ENCODE assay signal across 13 cellular contexts in the genomic region with DNA sequence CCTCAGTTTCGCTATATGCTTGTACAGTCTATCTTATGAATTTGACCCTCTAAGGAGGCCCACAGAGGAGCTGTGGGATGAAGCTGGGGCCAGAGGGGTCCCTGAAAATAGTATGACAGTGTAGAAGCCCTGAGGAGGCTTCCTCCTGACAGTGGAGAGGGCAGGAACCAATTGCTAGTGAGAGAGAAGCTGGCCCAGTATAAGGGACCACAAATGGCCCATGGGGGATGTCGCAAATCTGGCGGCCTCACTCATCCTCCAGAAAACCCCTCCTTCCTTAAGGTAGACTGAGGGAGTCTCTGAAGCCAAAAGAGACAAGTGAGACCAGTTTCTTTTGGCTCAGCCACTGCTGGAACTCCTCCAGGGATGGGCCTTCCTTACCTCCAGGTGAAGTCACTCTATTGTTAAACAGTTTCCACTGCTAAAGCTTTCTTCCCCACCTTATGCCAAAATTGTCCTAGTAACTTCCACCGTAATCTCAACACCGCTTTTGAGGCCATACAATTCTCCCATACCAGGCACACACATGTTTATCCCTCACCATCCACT. TPM values are rescaled to one million over a fixed set of nuclear protein-coding genes. Genes with fewer than 3 reads are reported as not detected.
DNase-seq lines count a peak whose midpoint lies in the region; TF ChIP-seq lines count a peak whose summit lies in the region.
"Had no signal": no experiment of that assay in that cellular context is flagged by ENCODE, and none has a peak within 500 bp of the region (broad histone marks: within the 10 kb centered on the region; RNA-seq: fewer than 3 reads in every experiment).

No MANE protein-coding gene starts in this region.

- no peaks in the 10 kb centered on the region for H4K20me1 ChIP-seq in KMS-11 (ENCODE audit: insufficient read depth)

- H3K27me3 Mint-ChIP-seq in CD4-positive, alpha-beta memory T cell: no peaks in the 10 kb centered on the region

- TF ChIP-seq CTCF in KMS-11 (conservative IDR thresholded peaks at IDR 0.05; ENCODE audit: low read depth, low read length) (no peak), GM13977 (IDR thresholded peaks at IDR 0.05; ENCODE audit: extremely low read depth, insufficient read depth, missing control alignments) (no peak), GM20000 (IDR thresholded peaks at IDR 0.05; ENCODE audit: extremely low read depth, missing control alignments) (no peak)

- H3K27ac Mint-ChIP-seq in CD4-positive, alpha-beta memory T cell: peak overlapping the region; percentile 81 to 98 (median 95)

- H3K9me3 Mint-ChIP-seq in CD4-positive, alpha-beta memory T cell: no peaks in the 10 kb centered on the region

- H3K4me1 Mint-ChIP-seq in CD4-positive, alpha-beta memory T cell: peaks cover 80 to 100% (median 92%) of the 10 kb centered on the region in 4 donors

- no peak overlapping the region for H3K23ac ChIP-seq in trophoblast cell (ENCODE audit: low read length)

- no peak overlapping the region for H3K14ac ChIP-seq in trophoblast cell (ENCODE audit: low read length)

- H3K9me3 ChIP-seq in CD4-positive, alpha-beta memory T cell (ENCODE audit: control insufficient read depth in 1 of 2, low read length in 2 of 2): no peaks in the 10 kb centered on the region
- H3K9me3 ChIP-seq in trophoblast cell (ENCODE audit: insufficient read depth, low read depth, low read length): no peaks in the 10 kb centered on the region

- peaks cover 5% of the 10 kb centered on the region for H3K36me3 ChIP-seq in CD4-positive, alpha-beta memory T cell (ENCODE audit: insufficient read depth, low read length)
- H3K36me3 ChIP-seq in KMS-11 (ENCODE audit: insufficient read depth): no peaks in the 10 kb centered on the region
- H3K36me3 ChIP-seq in trophoblast cell (ENCODE audit: control insufficient read depth in 1 of 2, insufficient read depth in 2 of 2, low read length in 2 of 2): peaks cover 20 to 29% of the 10 kb centered on the region in 2 experiments

- CTCF ChIA-PET in CD4-positive, alpha-beta memory T cell (lab: Charles Lee; ENCODE audit: partially characterized antibody): interaction anchor here (1.1 to 19.0 kb wide), 5 partner anchors 9 to 203 kb away, joined by 3 to 218 read pairs (median 4); a partner anchor contains a TSS

- H4K12ac ChIP-seq in trophoblast cell (ENCODE audit: low read depth, low read length): no peak overlapping the region

- H2AFZ ChIP-seq in KMS-11 (ENCODE audit: low read depth) (no peak overlapping the region), trophoblast cell (ENCODE audit: insufficient read depth, low read length, poor library complexity) (no peak overlapping the region)

- no CpG with 5 or more reads among the region's 5 CpGs for WGBS in trophoblast cell (ENCODE audit: extremely low coverage, insufficient coverage, insufficient read length)

- no peak overlapping the region for H2AK5ac ChIP-seq in trophoblast cell (ENCODE audit: low read length)

- peak overlapping the region; percentile 5 for H4K91ac ChIP-seq in trophoblast cell (ENCODE audit: low read depth, low read length)

- peaks cover 100% of the 10 kb centered on the region for H3K4me1 ChIP-seq in CD4-positive, alpha-beta memory T cell (ENCODE audit: insufficient read depth, low read length)
- peaks cover 87% of the 10 kb centered on the region for H3K4me1 ChIP-seq in KMS-11 (ENCODE audit: low read depth, poor library complexity, severe bottlenecking)
- peaks cover 64 to 74% of the 10 kb centered on the region in 2 experiments for H3K4me1 ChIP-seq in trophoblast cell (ENCODE audit: control insufficient read depth in 1 of 2, insufficient read depth in 2 of 2, low read length in 2 of 2)

- peak overlapping the region; percentile 67 to 86 (median 82) for H3K4me3 Mint-ChIP-seq in CD4-positive, alpha-beta memory T cell

- H2BK120ac ChIP-seq in trophoblast cell (ENCODE audit: insufficient read depth, low read length, poor library complexity): no peak overlapping the region

- in situ Hi-C loops in GM13977 (cut with MboI; ENCODE audit: low pct_unique_long_range_greater_than_20kb, low sequenced_read_pairs, unreplicated experiment): no loop called here

- H3K4ac ChIP-seq in trophoblast cell (ENCODE audit: low read depth, low read length): peak overlapping the region; percentile 42

- peak overlapping the region; percentile 95 for H3K4me2 ChIP-seq in KMS-11
- no peak overlapping the region for H3K4me2 ChIP-seq in trophoblast cell (ENCODE audit: low read length)

- intact Hi-C loops in CD4-positive, alpha-beta memory T cell (cut with micrococcal nuclease): loop anchor here (5.0 kb wide), 2 partner anchors 50 to 985 kb away; a partner anchor contains a TSS

- peak in 3 of 5 donors; percentile 22 to 42 (median 29) for DNase-seq in CD4-positive, alpha-beta memory T cell
- DNase-seq in trophoblast cell (no peak), HCEC 1CT (no peak), GM13977 (ENCODE audit: low spot score) (no peak), GM20000 (ENCODE audit: low spot score) (no peak), epidermal melanocyte (ENCODE audit: insufficient read length, low spot score) (no peak)
- DNase-seq: activated T-cell treated with anti-CD3 and anti-CD28 coated beads for 4 hours; cortex of kidney; NCI-H524 treated with DMSO at 0.1 percent for 48 hours; stimulated activated CD4-positive, alpha-beta T cell treated with anti-CD3 and anti-CD28 coated beads, Interleukin-2, amount 100 ng/mL, for 48 hours had no signal

- peak overlapping the region in 1 of 2 donors; percentile 60 for H3K4me3 ChIP-seq in CD4-positive, alpha-beta memory T cell (ENCODE audit: low read length in 2 of 2)
- H3K4me3 ChIP-seq in KMS-11 (IDR thresholded peaks at IDR 0.05; ENCODE audit: insufficient read depth, low read depth, low read length) (no peak overlapping the region), trophoblast cell (ENCODE audit: low read depth, low read length) (no peak overlapping the region)

- H3K79me2 ChIP-seq in KMS-11 (ENCODE audit: insufficient read depth, low read depth) (peaks cover 25% of the 10 kb centered on the region; the same call in 1 of the 2 replicates), trophoblast cell (ENCODE audit: control insufficient read depth, insufficient read depth, low read length, poor library complexity) (peaks cover 18% of the 10 kb centered on the region)

- H3K27ac ChIP-seq in CD4-positive, alpha-beta memory T cell (ENCODE audit: low read depth, low read length): peak overlapping the region; percentile 64
- peak overlapping the region; percentile 88 for H3K27ac ChIP-seq in KMS-11
- peak overlapping the region; percentile 23 for H3K27ac ChIP-seq in cingulate gyrus (ENCODE audit: low read depth, low read length)
- no peak overlapping the region for H3K27ac ChIP-seq in trophoblast cell (ENCODE audit: low read depth, low read length)

- no peak overlapping the region for H2BK12ac ChIP-seq in trophoblast cell (ENCODE audit: low read length)

- peaks cover 29% of the 10 kb centered on the region for H3K79me1 ChIP-seq in trophoblast cell (ENCODE audit: low read length)

- no peak overlapping the region for H3K18ac ChIP-seq in trophoblast cell (ENCODE audit: low read length)

- H4K8ac ChIP-seq in trophoblast cell (ENCODE audit: low read depth, low read length): no peak overlapping the region

- H2BK5ac ChIP-seq in trophoblast cell (ENCODE audit: low read depth, low read length, poor library complexity): no peak overlapping the region

- H3K27me3 ChIP-seq in CD4-positive, alpha-beta memory T cell (ENCODE audit: insufficient read depth, low read length): no peaks in the 10 kb centered on the region
- H3K27me3 ChIP-seq in KMS-11 (ENCODE audit: insufficient read depth, low read depth) (no peaks in the 10 kb centered on the region), trophoblast cell (ENCODE audit: insufficient read depth, low read length) (no peaks in the 10 kb centered on the region)

- H3K9ac ChIP-seq in KMS-11 (peak overlapping the region; percentile 28; the same call in 1 of the 2 replicates), trophoblast cell (ENCODE audit: low read length) (no peak overlapping the region)

- POLR2A ChIA-PET in CD4-positive, alpha-beta memory T cell (lab: Charles Lee; ENCODE audit: partially characterized antibody): interaction anchor here (0.8 to 20.6 kb wide), 10 partner anchors 14 to 117 kb away, joined by 3 to 562 read pairs (median 12); a partner anchor contains a TSS

- H3K36me3 Mint-ChIP-seq in CD4-positive, alpha-beta memory T cell: peaks cover 21 to 22% of the 10 kb centered on the region in 2 donors

RNA-seq across cellular contexts. Expression of a gene that starts 17.8 kb away (rescaled TPM):
- 10 to 100 TPM; 13.7 to 14.9 TPM for total RNA-seq in CD4-positive, alpha-beta memory T cell
- polyA plus RNA-seq in CD4-positive, alpha-beta memory T cell: 10 to 100 TPM; 11.3 to 17.5 TPM
- 41.1 and 44.2 TPM in 2 replicates for polyA plus RNA-seq in trophoblast cell (2013)

RNA-seq across cellular contexts. Expression of a gene that starts 19.6 kb away (rescaled TPM):
- total RNA-seq in CD4-positive, alpha-beta memory T cell: 10 to 100 TPM; 62.2 to 76.8 TPM
- 10 to 100 TPM; 60.6 to 61.6 TPM for polyA plus RNA-seq in CD4-positive, alpha-beta memory T cell
- 43.9 and 46.1 TPM in 2 replicates for polyA plus RNA-seq in trophoblast cell (2013)

RNA-seq across cellular contexts. Expression of a gene that starts 40.4 kb away (rescaled TPM):
- total RNA-seq in CD4-positive, alpha-beta memory T cell: 1 to 10 TPM; 1.1 to 1.6 TPM
- polyA plus RNA-seq in CD4-positive, alpha-beta memory T cell: 100 to 1,000 TPM in 1 of 2 donors, 10 to 100 TPM in 1; 23.7 to 103 TPM
- 0.19 and 0.25 TPM in 2 replicates for polyA plus RNA-seq in trophoblast cell (2013)
- total RNA-seq: H4 had no signal

RNA-seq across cellular contexts. Expression of a gene that starts 49.6 kb away (rescaled TPM):
- total RNA-seq in CD4-positive, alpha-beta memory T cell: 100 to 1,000 TPM; 279 to 301 TPM
- polyA plus RNA-seq in CD4-positive, alpha-beta memory T cell: 100 to 1,000 TPM in 1 of 2 donors, 10 to 100 TPM in 1; 44.0 to 155 TPM
- 188 and 193 TPM in 2 replicates for polyA plus RNA-seq in trophoblast cell (2013)

RNA-seq across cellular contexts. Expression of a gene that starts 49.7 kb away (rescaled TPM):
- 1 to 10 TPM; 2.1 to 3.0 TPM for total RNA-seq in CD4-positive, alpha-beta memory T cell
- 1 to 10 TPM in 1 of 2 donors, under 1 TPM in 1; 0.38 to 3.9 TPM for polyA plus RNA-seq in CD4-positive, alpha-beta memory T cell
- 1.8 and 2.1 TPM in 2 replicates for polyA plus RNA-seq in trophoblast cell (2013)

Comparison
In these comparisons a context has a peak if more than half of its experiments do, and no peak if none do; other contexts are left out.
1. DNase-seq: peak in CD4-positive, alpha-beta memory T cell (3 of 5); none in trophoblast cell (0 of 2), HCEC 1CT (single experiment), GM13977 (single experiment), GM20000 (single experiment) and epidermal melanocyte (single experiment).